ENCODE assay signal across 21 cellular contexts in the genomic region with DNA sequence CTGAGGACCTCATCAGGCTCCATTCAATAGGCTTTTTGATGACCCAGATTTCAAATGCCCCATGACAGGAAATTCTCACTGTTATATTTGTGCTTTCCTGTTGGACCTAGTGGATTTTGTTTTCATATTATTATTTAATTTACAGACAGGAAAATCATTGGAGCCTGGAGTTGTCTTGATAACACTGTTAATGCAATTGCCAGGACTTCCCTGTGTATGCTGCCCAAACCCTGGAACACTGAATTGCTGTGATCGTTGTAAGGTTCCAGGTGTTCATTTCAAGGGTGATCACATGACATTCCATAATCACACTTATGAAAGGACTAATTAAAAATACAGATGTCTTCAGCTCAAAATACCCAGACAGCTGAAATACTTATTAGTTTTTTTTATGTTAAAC.
"Had no signal": no experiment of that assay in that cellular context is flagged by ENCODE, and none has a peak within 500 bp of the region (broad histone marks: within the 10 kb centered on the region; RNA-seq: fewer than 3 reads in every experiment).

No MANE protein-coding gene starts in this region.

- H3K27me3 ChIP-seq: SJCRH30 had no signal

- H3K4me1 Mint-ChIP-seq: IgD-negative memory B cell had no signal

- H3K36me3 Mint-ChIP-seq: IgD-negative memory B cell had no signal

- H3K36me3 ChIP-seq: SJCRH30 had no signal

- H3K9me3 ChIP-seq: SJCRH30 had no signal

- H3K27ac ChIP-seq: HL-60, KMS-11, RWPE1, SJCRH30 had no signal

- H3K4me3 Mint-ChIP-seq: IgD-negative memory B cell had no signal

- H3K4me1 ChIP-seq: SJCRH30 had no signal

- ATAC-seq: K562, Panc1, PC-3, SK-N-SH treated with all-trans-retinoic acid at 6 μM for 48 hours had no signal

- H3K4me3 ChIP-seq: K562, SJCRH30 had no signal

- H3K27ac Mint-ChIP-seq: IgD-negative memory B cell had no signal

- DNase-seq: Kasumi-1; MM.1S; NCI-H1092 treated with DMSO at 0.1 percent for 48 hours; NCI-H1417 treated with DMSO at 0.1 percent for 48 hours; NCI-H146; NCI-H1694 treated with DMSO at 0.1 percent for 48 hours; NCI-H1930; NCI-H2227 treated with DMSO at 0.1 percent for 48 hours; NCI-H526 treated with DMSO at 0.1 percent for 48 hours; NCI-H748 treated with DMSO at 0.1 percent for 48 hours; NK-92 treated with Interleukin-12 subunit alpha and Interleukin-12 subunit beta, amount 100 ng/mL, for 24 hours; PC-3; SHP77 treated with DMSO at 0.1 percent for 48 hours; SJCRH30 had no signal
